In the genomic region with DNA sequence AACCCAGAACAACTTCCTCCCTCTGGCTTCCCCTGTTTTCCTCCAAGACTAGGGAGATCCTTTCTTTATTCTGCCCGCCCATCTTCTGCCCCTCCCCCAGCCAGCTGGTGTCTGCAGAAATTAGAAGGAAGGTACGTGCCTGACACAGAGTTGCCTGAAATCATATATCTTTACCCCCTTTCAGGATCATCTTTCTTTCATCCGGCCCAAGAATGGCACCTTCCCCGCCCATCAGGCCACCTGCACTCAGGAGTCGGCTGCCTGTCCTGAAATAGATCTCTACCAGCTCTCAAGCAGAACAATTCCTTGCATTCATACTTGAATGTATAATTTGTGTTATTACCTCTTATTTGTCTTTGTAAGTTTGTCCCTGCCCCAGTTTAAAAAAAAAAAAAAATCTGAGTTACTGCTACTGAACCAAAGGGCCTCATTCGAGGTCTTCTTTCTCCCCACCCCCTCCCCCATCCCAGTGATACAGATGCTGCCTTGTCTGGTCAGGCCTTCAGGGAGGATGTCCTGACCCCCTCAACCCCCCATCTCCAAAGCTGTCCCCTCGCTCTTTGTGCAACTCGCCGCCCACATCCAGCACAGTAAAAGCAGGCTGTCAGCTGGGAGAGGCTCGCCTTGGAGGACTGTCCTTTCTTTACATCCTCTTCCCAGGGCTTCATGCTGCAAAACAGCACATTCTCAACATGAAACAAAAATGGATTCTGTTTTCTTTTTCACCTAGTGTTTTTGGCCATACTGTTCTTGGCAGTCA, we compare ENCODE assay signal across 1 cellular context.
TF ChIP-seq lines count a peak whose summit lies in the region.

No MANE protein-coding gene starts in this region.

TF ChIP-seq in GM23338, 12 proteins besides CTCF, POLR2A, EP300 and RAD21 (continued from another document):
- TF ChIP-seq, protein P1, sequence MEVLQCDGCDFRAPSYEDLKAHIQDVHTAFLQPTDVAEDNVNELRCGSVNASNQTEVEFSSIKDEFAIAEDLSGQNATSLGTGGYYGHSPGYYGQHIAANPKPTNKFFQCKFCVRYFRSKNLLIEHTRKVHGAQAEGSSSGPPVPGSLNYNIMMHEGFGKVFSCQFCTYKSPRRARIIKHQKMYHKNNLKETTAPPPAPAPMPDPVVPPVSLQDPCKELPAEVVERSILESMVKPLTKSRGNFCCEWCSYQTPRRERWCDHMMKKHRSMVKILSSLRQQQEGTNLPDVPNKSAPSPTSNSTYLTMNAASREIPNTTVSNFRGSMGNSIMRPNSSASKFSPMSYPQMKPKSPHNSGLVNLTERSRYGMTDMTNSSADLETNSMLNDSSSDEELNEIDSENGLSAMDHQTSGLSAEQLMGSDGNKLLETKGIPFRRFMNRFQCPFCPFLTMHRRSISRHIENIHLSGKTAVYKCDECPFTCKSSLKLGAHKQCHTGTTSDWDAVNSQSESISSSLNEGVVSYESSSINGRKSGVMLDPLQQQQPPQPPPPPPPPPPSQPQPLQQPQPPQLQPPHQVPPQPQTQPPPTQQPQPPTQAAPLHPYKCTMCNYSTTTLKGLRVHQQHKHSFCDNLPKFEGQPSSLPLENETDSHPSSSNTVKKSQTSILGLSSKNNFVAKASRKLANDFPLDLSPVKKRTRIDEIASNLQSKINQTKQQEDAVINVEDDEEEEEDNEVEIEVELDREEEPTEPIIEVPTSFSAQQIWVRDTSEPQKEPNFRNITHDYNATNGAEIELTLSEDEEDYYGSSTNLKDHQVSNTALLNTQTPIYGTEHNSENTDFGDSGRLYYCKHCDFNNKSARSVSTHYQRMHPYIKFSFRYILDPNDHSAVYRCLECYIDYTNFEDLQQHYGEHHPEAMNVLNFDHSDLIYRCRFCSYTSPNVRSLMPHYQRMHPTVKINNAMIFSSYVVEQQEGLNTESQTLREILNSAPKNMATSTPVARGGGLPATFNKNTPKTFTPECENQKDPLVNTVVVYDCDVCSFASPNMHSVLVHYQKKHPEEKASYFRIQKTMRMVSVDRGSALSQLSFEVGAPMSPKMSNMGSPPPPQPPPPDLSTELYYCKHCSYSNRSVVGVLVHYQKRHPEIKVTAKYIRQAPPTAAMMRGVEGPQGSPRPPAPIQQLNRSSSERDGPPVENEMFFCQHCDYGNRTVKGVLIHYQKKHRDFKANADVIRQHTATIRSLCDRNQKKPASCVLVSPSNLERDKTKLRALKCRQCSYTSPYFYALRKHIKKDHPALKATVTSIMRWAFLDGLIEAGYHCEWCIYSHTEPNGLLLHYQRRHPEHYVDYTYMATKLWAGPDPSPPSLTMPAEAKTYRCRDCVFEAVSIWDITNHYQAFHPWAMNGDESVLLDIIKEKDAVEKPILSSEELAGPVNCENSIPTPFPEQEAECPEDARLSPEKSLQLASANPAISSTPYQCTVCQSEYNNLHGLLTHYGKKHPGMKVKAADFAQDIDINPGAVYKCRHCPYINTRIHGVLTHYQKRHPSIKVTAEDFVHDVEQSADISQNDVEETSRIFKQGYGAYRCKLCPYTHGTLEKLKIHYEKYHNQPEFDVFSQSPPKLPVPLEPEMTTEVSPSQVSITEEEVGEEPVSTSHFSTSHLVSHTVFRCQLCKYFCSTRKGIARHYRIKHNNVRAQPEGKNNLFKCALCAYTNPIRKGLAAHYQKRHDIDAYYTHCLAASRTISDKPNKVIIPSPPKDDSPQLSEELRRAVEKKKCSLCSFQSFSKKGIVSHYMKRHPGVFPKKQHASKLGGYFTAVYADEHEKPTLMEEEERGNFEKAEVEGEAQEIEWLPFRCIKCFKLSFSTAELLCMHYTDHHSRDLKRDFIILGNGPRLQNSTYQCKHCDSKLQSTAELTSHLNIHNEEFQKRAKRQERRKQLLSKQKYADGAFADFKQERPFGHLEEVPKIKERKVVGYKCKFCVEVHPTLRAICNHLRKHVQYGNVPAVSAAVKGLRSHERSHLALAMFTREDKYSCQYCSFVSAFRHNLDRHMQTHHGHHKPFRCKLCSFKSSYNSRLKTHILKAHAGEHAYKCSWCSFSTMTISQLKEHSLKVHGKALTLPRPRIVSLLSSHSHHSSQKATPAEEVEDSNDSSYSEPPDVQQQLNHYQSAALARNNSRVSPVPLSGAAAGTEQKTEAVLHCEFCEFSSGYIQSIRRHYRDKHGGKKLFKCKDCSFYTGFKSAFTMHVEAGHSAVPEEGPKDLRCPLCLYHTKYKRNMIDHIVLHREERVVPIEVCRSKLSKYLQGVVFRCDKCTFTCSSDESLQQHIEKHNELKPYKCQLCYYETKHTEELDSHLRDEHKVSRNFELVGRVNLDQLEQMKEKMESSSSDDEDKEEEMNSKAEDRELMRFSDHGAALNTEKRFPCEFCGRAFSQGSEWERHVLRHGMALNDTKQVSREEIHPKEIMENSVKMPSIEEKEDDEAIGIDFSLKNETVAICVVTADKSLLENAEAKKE (CRISPR knock-in tag; IDR thresholded peaks at IDR 0.05), result no peak
- TF ChIP-seq, protein P2, sequence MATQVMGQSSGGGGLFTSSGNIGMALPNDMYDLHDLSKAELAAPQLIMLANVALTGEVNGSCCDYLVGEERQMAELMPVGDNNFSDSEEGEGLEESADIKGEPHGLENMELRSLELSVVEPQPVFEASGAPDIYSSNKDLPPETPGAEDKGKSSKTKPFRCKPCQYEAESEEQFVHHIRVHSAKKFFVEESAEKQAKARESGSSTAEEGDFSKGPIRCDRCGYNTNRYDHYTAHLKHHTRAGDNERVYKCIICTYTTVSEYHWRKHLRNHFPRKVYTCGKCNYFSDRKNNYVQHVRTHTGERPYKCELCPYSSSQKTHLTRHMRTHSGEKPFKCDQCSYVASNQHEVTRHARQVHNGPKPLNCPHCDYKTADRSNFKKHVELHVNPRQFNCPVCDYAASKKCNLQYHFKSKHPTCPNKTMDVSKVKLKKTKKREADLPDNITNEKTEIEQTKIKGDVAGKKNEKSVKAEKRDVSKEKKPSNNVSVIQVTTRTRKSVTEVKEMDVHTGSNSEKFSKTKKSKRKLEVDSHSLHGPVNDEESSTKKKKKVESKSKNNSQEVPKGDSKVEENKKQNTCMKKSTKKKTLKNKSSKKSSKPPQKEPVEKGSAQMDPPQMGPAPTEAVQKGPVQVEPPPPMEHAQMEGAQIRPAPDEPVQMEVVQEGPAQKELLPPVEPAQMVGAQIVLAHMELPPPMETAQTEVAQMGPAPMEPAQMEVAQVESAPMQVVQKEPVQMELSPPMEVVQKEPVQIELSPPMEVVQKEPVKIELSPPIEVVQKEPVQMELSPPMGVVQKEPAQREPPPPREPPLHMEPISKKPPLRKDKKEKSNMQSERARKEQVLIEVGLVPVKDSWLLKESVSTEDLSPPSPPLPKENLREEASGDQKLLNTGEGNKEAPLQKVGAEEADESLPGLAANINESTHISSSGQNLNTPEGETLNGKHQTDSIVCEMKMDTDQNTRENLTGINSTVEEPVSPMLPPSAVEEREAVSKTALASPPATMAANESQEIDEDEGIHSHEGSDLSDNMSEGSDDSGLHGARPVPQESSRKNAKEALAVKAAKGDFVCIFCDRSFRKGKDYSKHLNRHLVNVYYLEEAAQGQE (IDR thresholded peaks at IDR 0.05; ENCODE audit: unreplicated experiment), result no peak
- no peak for TF ChIP-seq STAT1 (IDR thresholded peaks at IDR 0.05; ENCODE audit: unreplicated experiment)
TF ChIP-seq in GM23338: peak in this region for 0.
